11 cellular contexts compared by ENCODE assay signal in genomic region chr9:135701067-135701967, GRCh38. TPM values are rescaled to one million over a fixed set of nuclear protein-coding genes. Genes with fewer than 3 reads are reported as not detected.
DNase-seq lines count a peak whose midpoint lies in the region; ATAC-seq and TF ChIP-seq lines count a peak whose summit lies in the region.
"Had no signal": no experiment of that assay in that cellular context is flagged by ENCODE, and none has a peak within 500 bp of the region (broad histone marks: within the 10 kb centered on the region; RNA-seq: fewer than 3 reads in every experiment).

No MANE protein-coding gene starts in this region.

- H3K4me3 ChIP-seq in SK-N-SH (ENCODE audit: low read depth in 2 of 2, low read length in 1 of 2) (peak overlapping the region in 1 of 2 experiments; percentile 30; a peak in 2 of 4 replicates), esophagus muscularis mucosa (peak overlapping the region; percentile 10 to 47 (median 23)), vagina (peak overlapping the region in 1 of 2 donors; percentile 33)

- no peak for TF ChIP-seq RAD21 in SK-N-SH (IDR thresholded peaks at IDR 0.05; ENCODE audit: low read length)

- H2AFZ ChIP-seq in SK-N-SH (ENCODE audit: low read depth), result no peak overlapping the region

- H3K27ac ChIP-seq in SK-N-SH (ENCODE audit: low read depth in 2 of 2, low read length in 1 of 2) (no peak overlapping the region; a peak in 1 of 4 replicates), esophagus muscularis mucosa (replicated peaks in 1 of 4) (no peak overlapping the region), vagina (no peak overlapping the region)
- H3K27ac ChIP-seq: neutrophil had no signal

- H3K9me3 ChIP-seq in SK-N-SH, result no peaks in the 10 kb centered on the region
- H3K9me3 ChIP-seq in esophagus muscularis mucosa, result no peaks in the 10 kb centered on the region
- H3K9me3 ChIP-seq in vagina, result no peaks in the 10 kb centered on the region
- H3K9me3 ChIP-seq: neutrophil had no signal

- no peaks in the 10 kb centered on the region for H3K27me3 ChIP-seq in SK-N-SH (ENCODE audit: insufficient read depth)
- peaks cover 5 to 74% (median 24%) of the 10 kb centered on the region in 4 donors for H3K27me3 ChIP-seq in esophagus muscularis mucosa
- no peaks in the 10 kb centered on the region for H3K27me3 ChIP-seq in vagina

- CTCF ChIA-PET in SK-N-SH (lab: Yijun Ruan, JAX), result interaction anchor here (0.7 to 4.3 kb wide), 7 partner anchors 8 to 187 kb away, joined by 3 to 32 read pairs (median 4); no protein-coding TSS in a partner anchor

- H3K4me1 ChIP-seq in SK-N-SH (ENCODE audit: control insufficient read depth in 1 of 2, insufficient read depth in 2 of 2, low read depth in 1 of 2, low read length in 1 of 2), result peaks cover 0 to 23% of the 10 kb centered on the region in 2 experiments; a peak in 1 of 4 replicates
- peaks cover 11 to 19% (median 16%) of the 10 kb centered on the region in 4 donors for H3K4me1 ChIP-seq in esophagus muscularis mucosa
- H3K4me1 ChIP-seq in vagina, result peaks cover 14% of the 10 kb centered on the region

- H3K79me2 ChIP-seq in SK-N-SH (ENCODE audit: insufficient read depth), result no peaks in the 10 kb centered on the region

- DNase-seq in activated effector memory CD4-positive, alpha-beta T cell treated with anti-CD3 and anti-CD28 coated beads, Interleukin-2, amount 50 U/mL, for 16 hours, result peak; percentile 65
- DNase-seq in activated effector memory CD4-positive, alpha-beta T cell treated with Interleukin-2 at 50 U/mL for 16 hours, result no peak
- DNase-seq in SK-N-SH, result peak; percentile 57
- DNase-seq in esophagus muscularis mucosa (ENCODE audit: extremely low spot score), result no peak
- peak; percentile 9 to 21 for DNase-seq in stimulated activated CD8-positive, alpha-beta memory T cell treated with anti-CD3 and anti-CD28 coated beads, Interleukin-4, amount 100 ng/mL, for 4 hours (ENCODE audit: low read depth in 2 of 2, low spot score in 1 of 2)
- no peak for DNase-seq in vagina (ENCODE audit: extremely low spot score in 2 of 2)

- peak overlapping the region; percentile 37; the same call in 1 of the 2 replicates for H3K4me2 ChIP-seq in SK-N-SH

- TF ChIP-seq EP300 in SK-N-SH (IDR thresholded peaks at IDR 0.05; ENCODE audit: borderline replicate concordance in 1 of 2, low read depth in 1 of 2, low read length in 1 of 2), result no peak
- no peak for TF ChIP-seq EP300 in esophagus muscularis mucosa (IDR thresholded peaks at IDR 0.05)

- ATAC-seq in GM18870 (IDR thresholded peaks at IDR 0.05; ENCODE audit: unreplicated experiment), result no peak
- no peak for ATAC-seq in HG02938 (IDR thresholded peaks at IDR 0.05; ENCODE audit: unreplicated experiment)

- 80% methylated on average over 1 of the region's 40 CpGs for WGBS in SK-N-SH (ENCODE audit: low lambda C conversion rate)
- 21% methylated on average over 28 of the region's 40 CpGs for WGBS in esophagus muscularis mucosa

- POLR2A ChIA-PET in SK-N-SH (lab: Yijun Ruan, JAX), result no interaction called here

- TF ChIP-seq POLR2A in esophagus muscularis mucosa (IDR thresholded peaks at IDR 0.05; ENCODE audit: low read depth) (no peak), vagina (IDR thresholded peaks at IDR 0.05) (no peak)

- no peak for TF ChIP-seq CTCF in SK-N-SH (IDR thresholded peaks at IDR 0.05)
- no peak for TF ChIP-seq CTCF in esophagus muscularis mucosa (IDR thresholded peaks at IDR 0.05)
- TF ChIP-seq CTCF in vagina (IDR thresholded peaks at IDR 0.05), result no peak

- no peaks in the 10 kb centered on the region for H4K20me1 ChIP-seq in SK-N-SH (ENCODE audit: insufficient read depth)

- no peak overlapping the region for H3K9ac ChIP-seq in SK-N-SH

- intact Hi-C loops in esophagus muscularis mucosa (cut with DNase I) (no loop called here), vagina (cut with DNase I) (no loop called here)

- H3K9me2 ChIP-seq in SK-N-SH, result no peaks in the 10 kb centered on the region

- H3F3A ChIP-seq in SK-N-SH (replicated peaks; ENCODE audit: insufficient read depth), result no peaks in the 10 kb centered on the region

- H3K36me3 ChIP-seq in SK-N-SH (replicated peaks in 1 of 2; ENCODE audit: control insufficient read depth in 1 of 2, insufficient read depth in 2 of 2, low read length in 1 of 2), result no peaks in the 10 kb centered on the region
- H3K36me3 ChIP-seq in esophagus muscularis mucosa, result no peaks in the 10 kb centered on the region
- H3K36me3 ChIP-seq in vagina, result no peaks in the 10 kb centered on the region
- H3K36me3 ChIP-seq: neutrophil had no signal

TF ChIP-seq in SK-N-SH, 30 proteins besides CTCF, POLR2A, EP300 and RAD21:
- TF ChIP-seq FOXJ3 (CRISPR knock-in tag; IDR thresholded peaks at IDR 0.05) (no peak), RXRA (IDR thresholded peaks at IDR 0.05; ENCODE audit: borderline replicate concordance, low read depth) (no peak), PBX3 (IDR thresholded peaks at IDR 0.05) (no peak), ZBTB33 (IDR thresholded peaks at IDR 0.05; ENCODE audit: borderline replicate concordance, low read depth) (no peak), SIN3A (IDR thresholded peaks at IDR 0.05; ENCODE audit: borderline replicate concordance, low read depth, low read length) (no peak), GABPA (IDR thresholded peaks at IDR 0.05; ENCODE audit: low read depth) (no peak), MAX (IDR thresholded peaks at IDR 0.05; ENCODE audit: low read depth) (no peak), USF1 (IDR thresholded peaks at IDR 0.05; ENCODE audit: borderline replicate concordance, low read depth) (no peak), TCF12 (IDR thresholded peaks at IDR 0.05) (no peak), FOSL2 (IDR thresholded peaks at IDR 0.05; ENCODE audit: borderline replicate concordance, low read depth) (no peak), ELF1 (IDR thresholded peaks at IDR 0.05) (no peak)
TF ChIP-seq in SK-N-SH: peak in this region for 0.

RNA-seq across cellular contexts. Expression of gene KCNT1, which starts 0.7 kb away (rescaled TPM):
- 0.08 and 0.26 TPM in 2 replicates for polyA plus RNA-seq in SK-N-SH (2012; rRNA removed)
- 0.15 and 0.31 TPM in 2 replicates for polyA plus RNA-seq in SK-N-SH (2012; cell fraction: cytosol; rRNA removed)
- polyA plus RNA-seq in SK-N-SH (2012; cell fraction: nucleus; rRNA removed), result 0.89 and 1.3 TPM in 2 replicates
- total RNA-seq in esophagus muscularis mucosa (under 1 TPM in 2 of 4 donors, not detected in 2; 0.06 to 0.17 TPM), vagina (not detected)
- total RNA-seq: activated CD4-positive, alpha-beta memory T cell treated with anti-CD3 and anti-CD28 coated beads for 36 hours had no signal

RNA-seq across cellular contexts. Expression of gene SOHLH1, which starts 2.0 kb away (rescaled TPM):
- not detected in 2 replicates for polyA plus RNA-seq in SK-N-SH (2012; rRNA removed)
- polyA plus RNA-seq in SK-N-SH (2012; cell fraction: cytosol; rRNA removed), result not detected in 2 replicates
- polyA plus RNA-seq in SK-N-SH (2012; cell fraction: nucleus; rRNA removed), result not detected in 2 replicates
- not detected for total RNA-seq in esophagus muscularis mucosa
- not detected for total RNA-seq in vagina
- total RNA-seq: activated CD4-positive, alpha-beta memory T cell treated with anti-CD3 and anti-CD28 coated beads for 36 hours; Right ventricle myocardium superior had no signal

RNA-seq across cellular contexts. Expression of gene LCN9, which starts 38.2 kb away (rescaled TPM):
- not detected in 2 replicates for polyA plus RNA-seq in SK-N-SH (2012; rRNA removed)
- polyA plus RNA-seq in SK-N-SH (2012; cell fraction: cytosol; rRNA removed), result not detected in 2 replicates
- polyA plus RNA-seq in SK-N-SH (2012; cell fraction: nucleus; rRNA removed), result not detected in 2 replicates
- total RNA-seq in esophagus muscularis mucosa, result not detected
- not detected for total RNA-seq in vagina
- total RNA-seq: activated CD4-positive, alpha-beta memory T cell treated with anti-CD3 and anti-CD28 coated beads for 36 hours; Right ventricle myocardium superior had no signal

Comparison
In these comparisons a context has a peak if more than half of its experiments do, and no peak if none do; other contexts are left out.
1. DNase-seq: peak in activated effector memory CD4-positive, alpha-beta T cell treated with anti-CD3 and anti-CD28 coated beads, Interleukin-2, amount 50 U/mL, for 16 hours (single experiment), SK-N-SH (single experiment) and stimulated activated CD8-positive, alpha-beta memory T cell treated with anti-CD3 and anti-CD28 coated beads, Interleukin-4, amount 100 ng/mL, for 4 hours (2 of 2); none in activated effector memory CD4-positive, alpha-beta T cell treated with Interleukin-2 at 50 U/mL for 16 hours (single experiment), esophagus muscularis mucosa (single experiment) and vagina (0 of 2).